ENCODE assay signal across 16 cellular contexts in genomic region chr1:31055953-31056352, GRCh38. TPM values are rescaled to one million over a fixed set of nuclear protein-coding genes. Genes with fewer than 3 reads are reported as not detected.
DNase-seq lines count a peak whose midpoint lies in the region; ATAC-seq and TF ChIP-seq lines count a peak whose summit lies in the region.
"Had no signal": no experiment of that assay in that cellular context is flagged by ENCODE, and none has a peak within 500 bp of the region (broad histone marks: within the 10 kb centered on the region; RNA-seq: fewer than 3 reads in every experiment).

No MANE protein-coding gene starts in this region.

- H3F3A ChIP-seq in SK-N-SH (replicated peaks; ENCODE audit: insufficient read depth) = peaks cover 27% of the 10 kb centered on the region

- H4K20me1 ChIP-seq in SK-N-SH (ENCODE audit: insufficient read depth) = peaks cover 99% of the 10 kb centered on the region

- no peaks in the 10 kb centered on the region for H3K27me3 ChIP-seq in CD4-positive, CD25-positive, alpha-beta regulatory T cell (ENCODE audit: control insufficient read depth, insufficient read depth, low read length)
- H3K27me3 ChIP-seq in CD4-positive, alpha-beta T cell (ENCODE audit: control insufficient read depth, insufficient read depth, low read length) = no peaks in the 10 kb centered on the region
- H3K27me3 ChIP-seq in naive thymus-derived CD4-positive, alpha-beta T cell (ENCODE audit: control insufficient read depth in 2 of 2, insufficient read depth in 2 of 2, low read length in 2 of 2) = no peaks in the 10 kb centered on the region
- H3K27me3 ChIP-seq in SK-N-SH (ENCODE audit: insufficient read depth) = no peaks in the 10 kb centered on the region
- H3K27me3 ChIP-seq in stomach = no peaks in the 10 kb centered on the region
- H3K27me3 ChIP-seq: Peyer's patch had no signal

- H3K36me3 Mint-ChIP-seq in CD4-positive, CD25-positive, alpha-beta regulatory T cell = peaks cover 42% of the 10 kb centered on the region
- peaks cover 56% of the 10 kb centered on the region for H3K36me3 Mint-ChIP-seq in CD4-positive, alpha-beta T cell (ENCODE audit: low read depth)
- peaks cover 48% of the 10 kb centered on the region for H3K36me3 Mint-ChIP-seq in activated naive CD8-positive, alpha-beta T cell treated with anti-CD3 and anti-CD28 coated beads for 36 hours
- peaks cover 5 to 40% (median 29%) of the 10 kb centered on the region in 5 donors for H3K36me3 Mint-ChIP-seq in naive thymus-derived CD4-positive, alpha-beta T cell

- H3K27me3 Mint-ChIP-seq in CD4-positive, CD25-positive, alpha-beta regulatory T cell = no peaks in the 10 kb centered on the region
- no peaks in the 10 kb centered on the region for H3K27me3 Mint-ChIP-seq in CD4-positive, alpha-beta T cell
- no peaks in the 10 kb centered on the region for H3K27me3 Mint-ChIP-seq in activated naive CD8-positive, alpha-beta T cell treated with anti-CD3 and anti-CD28 coated beads for 36 hours
- H3K27me3 Mint-ChIP-seq in naive thymus-derived CD4-positive, alpha-beta T cell = no peaks in the 10 kb centered on the region

- TF ChIP-seq EP300 in SK-N-SH (IDR thresholded peaks at IDR 0.05; ENCODE audit: borderline replicate concordance in 1 of 2, low read depth in 1 of 2, low read length in 1 of 2) = no peak
- no peak for TF ChIP-seq EP300 in stomach (IDR thresholded peaks at IDR 0.05)

- peaks cover 100% of the 10 kb centered on the region for H3K79me2 ChIP-seq in SK-N-SH (ENCODE audit: insufficient read depth)

- no peak for TF ChIP-seq RAD21 in SK-N-SH (IDR thresholded peaks at IDR 0.05; ENCODE audit: low read length)

- intact Hi-C loops in CD4-positive, alpha-beta T cell (cut with DNase I, micrococcal nuclease) = no loop called here
- intact Hi-C loops in naive thymus-derived CD4-positive, alpha-beta T cell (cut with micrococcal nuclease) = no loop called here
- intact Hi-C loops in stomach (cut with DNase I; ENCODE audit: low total_unique reads) = no loop called here

- peaks cover 83% of the 10 kb centered on the region for H3K4me1 ChIP-seq in CD4-positive, CD25-positive, alpha-beta regulatory T cell (ENCODE audit: control insufficient read depth, insufficient read depth, low read length, poor library complexity, severe bottlenecking)
- peaks cover 40 to 48% of the 10 kb centered on the region in 2 donors for H3K4me1 ChIP-seq in naive thymus-derived CD4-positive, alpha-beta T cell (ENCODE audit: control insufficient read depth in 2 of 2, insufficient read depth in 2 of 2, low read length in 2 of 2)
- no peaks in the 10 kb centered on the region; a peak in 1 of 4 replicates for H3K4me1 ChIP-seq in SK-N-SH (ENCODE audit: control insufficient read depth in 1 of 2, insufficient read depth in 2 of 2, low read depth in 1 of 2, low read length in 1 of 2)
- peaks cover 34 to 100% (median 74%) of the 10 kb centered on the region in 4 donors for H3K4me1 ChIP-seq in stomach
- H3K4me1 ChIP-seq: Caco-2 had no signal

- H3K9me2 ChIP-seq in SK-N-SH = no peaks in the 10 kb centered on the region

- CTCF ChIA-PET in CD4-positive, alpha-beta T cell (lab: Charles Lee) = no interaction called here
- CTCF ChIA-PET in naive thymus-derived CD4-positive, alpha-beta T cell (lab: Charles Lee) = interaction anchor here (1.0 kb wide), 1 partner anchor 15 kb away, joined by 3 read pairs; no protein-coding TSS in a partner anchor
- CTCF ChIA-PET in SK-N-SH (lab: Yijun Ruan, JAX) = no interaction called here

- TF ChIP-seq CTCF in CD4-positive, alpha-beta T cell (IDR thresholded peaks at IDR 0.05) = no peak
- TF ChIP-seq CTCF in SK-N-SH (IDR thresholded peaks at IDR 0.05) (no peak), stomach (IDR thresholded peaks at IDR 0.05) (no peak)

- no peaks in the 10 kb centered on the region for H3K9me3 ChIP-seq in CD4-positive, CD25-positive, alpha-beta regulatory T cell (ENCODE audit: control insufficient read depth in 2 of 2, low read length in 2 of 2)
- H3K9me3 ChIP-seq in CD4-positive, alpha-beta T cell (ENCODE audit: control insufficient read depth, low read length) = no peaks in the 10 kb centered on the region
- no peaks in the 10 kb centered on the region for H3K9me3 ChIP-seq in naive thymus-derived CD4-positive, alpha-beta T cell (ENCODE audit: control insufficient read depth in 2 of 3, low read length in 3 of 3)
- no peaks in the 10 kb centered on the region for H3K9me3 ChIP-seq in SK-N-SH
- no peaks in the 10 kb centered on the region for H3K9me3 ChIP-seq in stomach
- H3K9me3 ChIP-seq: Caco-2, Peyer's patch had no signal

- peaks cover 0 to 2% (median 0%) of the 10 kb centered on the region in 7 donors for H3K9me3 Mint-ChIP-seq in CD4-positive, CD25-positive, alpha-beta regulatory T cell
- no peaks in the 10 kb centered on the region for H3K9me3 Mint-ChIP-seq in CD4-positive, alpha-beta T cell
- no peaks in the 10 kb centered on the region for H3K9me3 Mint-ChIP-seq in activated naive CD8-positive, alpha-beta T cell treated with anti-CD3 and anti-CD28 coated beads for 36 hours
- no peaks in the 10 kb centered on the region for H3K9me3 Mint-ChIP-seq in naive thymus-derived CD4-positive, alpha-beta T cell

- H3K4me3 ChIP-seq in CD4-positive, CD25-positive, alpha-beta regulatory T cell (ENCODE audit: low read depth, low read length) = peak overlapping the region; percentile 61
- no peak overlapping the region for H3K4me3 ChIP-seq in naive thymus-derived CD4-positive, alpha-beta T cell (ENCODE audit: low read length)
- H3K4me3 ChIP-seq in SK-N-SH (ENCODE audit: low read depth in 2 of 2, low read length in 1 of 2) (no peak overlapping the region), stomach (peak overlapping the region in 1 of 4 donors; percentile 4)
- H3K4me3 ChIP-seq: K562, Peyer's patch had no signal

- DNase-seq in CD4-positive, CD25-positive, alpha-beta regulatory T cell = no peak
- no peak for DNase-seq in CD4-positive, alpha-beta T cell
- no peak for DNase-seq in activated naive CD8-positive, alpha-beta T cell treated with anti-CD3 and anti-CD28 coated beads for 36 hours
- DNase-seq in naive thymus-derived CD4-positive, alpha-beta T cell = no peak
- DNase-seq in SK-N-SH = no peak
- DNase-seq in stomach = no peak
- DNase-seq: Caco-2; cerebellar nuclear complex; effector CD8-positive, alpha-beta T cell; glutamatergic neuron; NCI-H2081; nucleus accumbens; Peyer's patch; stimulated activated CD4-positive, alpha-beta T cell treated with anti-CD3 and anti-CD28 coated beads, Interleukin-12 subunit alpha, Interleukin-12 subunit beta, amount 100 ng/mL, for 4 hours had no signal

- H3K36me3 ChIP-seq in CD4-positive, CD25-positive, alpha-beta regulatory T cell (ENCODE audit: control insufficient read depth, insufficient read depth, low read length) = peaks cover 30% of the 10 kb centered on the region
- peaks cover 6 to 17% (median 7%) of the 10 kb centered on the region in 3 experiments for H3K36me3 ChIP-seq in naive thymus-derived CD4-positive, alpha-beta T cell (ENCODE audit: control insufficient read depth in 2 of 3, insufficient read depth in 3 of 3, low read length in 3 of 3)
- H3K36me3 ChIP-seq in SK-N-SH (replicated peaks in 1 of 2; ENCODE audit: control insufficient read depth in 1 of 2, insufficient read depth in 2 of 2, low read length in 1 of 2) = peaks cover 23 to 54% of the 10 kb centered on the region in 2 experiments
- peaks cover 27 to 57% (median 45%) of the 10 kb centered on the region in 4 donors for H3K36me3 ChIP-seq in stomach

- peaks cover 21 to 87% (median 52%) of the 10 kb centered on the region in 4 donors for H3K4me1 Mint-ChIP-seq in CD4-positive, CD25-positive, alpha-beta regulatory T cell
- H3K4me1 Mint-ChIP-seq in CD4-positive, alpha-beta T cell (ENCODE audit: low read depth) = peaks cover 60% of the 10 kb centered on the region
- H3K4me1 Mint-ChIP-seq in activated naive CD8-positive, alpha-beta T cell treated with anti-CD3 and anti-CD28 coated beads for 36 hours = peaks cover 49% of the 10 kb centered on the region
- peaks cover 34 to 80% (median 64%) of the 10 kb centered on the region in 7 donors for H3K4me1 Mint-ChIP-seq in naive thymus-derived CD4-positive, alpha-beta T cell

- H3K4me2 ChIP-seq in SK-N-SH = no peak overlapping the region

- peak in 1 of 2 donors; percentile 43 for ATAC-seq in CD4-positive, CD25-positive, alpha-beta regulatory T cell (ENCODE audit: low read depth in 2 of 2)
- ATAC-seq in CD4-positive, alpha-beta T cell (ENCODE audit: poor library complexity) = no peak
- no peak for ATAC-seq in naive thymus-derived CD4-positive, alpha-beta T cell
- no peak for ATAC-seq in GM21360 (IDR thresholded peaks at IDR 0.05; ENCODE audit: unreplicated experiment)
- ATAC-seq: K562 had no signal

- H3K9ac ChIP-seq in SK-N-SH = no peak overlapping the region

- TF ChIP-seq POLR2A in stomach (IDR thresholded peaks at IDR 0.05) = no peak

- no peak overlapping the region for H2AFZ ChIP-seq in SK-N-SH (ENCODE audit: low read depth)

- H3K27ac ChIP-seq in CD4-positive, CD25-positive, alpha-beta regulatory T cell (ENCODE audit: insufficient read depth, low read length, poor library complexity, severe bottlenecking) = peak overlapping the region; percentile 43
- H3K27ac ChIP-seq in CD4-positive, alpha-beta T cell (ENCODE audit: low read depth, low read length) = no peak overlapping the region
- H3K27ac ChIP-seq in naive thymus-derived CD4-positive, alpha-beta T cell (ENCODE audit: low read depth, low read length) = no peak overlapping the region
- H3K27ac ChIP-seq in SK-N-SH (ENCODE audit: low read depth in 2 of 2, low read length in 1 of 2) = peak overlapping the region in 1 of 2 experiments; percentile 63; a peak in 1 of 4 replicates
- H3K27ac ChIP-seq in stomach = peak overlapping the region in 1 of 5 donors; percentile 2
- H3K27ac ChIP-seq: Peyer's patch had no signal

- 93% methylated on average over 1 of the region's 1 CpG for WGBS in SK-N-SH (ENCODE audit: low lambda C conversion rate)
- WGBS in stomach, 5 donors = 80 to 100% (median 97%) methylated on average over 1 of the region's 1 CpG

- POLR2A ChIA-PET in CD4-positive, alpha-beta T cell (lab: Charles Lee) = interaction anchor here (2.5 kb wide), 1 partner anchor 9 kb away, joined by 7 read pairs; the partner anchor contains the start of gene PUM1
- POLR2A ChIA-PET in naive thymus-derived CD4-positive, alpha-beta T cell (lab: Charles Lee) = no interaction called here
- POLR2A ChIA-PET in SK-N-SH (lab: Yijun Ruan, JAX) = no interaction called here

- peak overlapping the region; percentile 21 to 75 (median 62) for H3K4me3 Mint-ChIP-seq in CD4-positive, CD25-positive, alpha-beta regulatory T cell
- peak overlapping the region; percentile 7 for H3K4me3 Mint-ChIP-seq in CD4-positive, alpha-beta T cell
- H3K4me3 Mint-ChIP-seq in activated naive CD8-positive, alpha-beta T cell treated with anti-CD3 and anti-CD28 coated beads for 36 hours = no peak overlapping the region
- H3K4me3 Mint-ChIP-seq in naive thymus-derived CD4-positive, alpha-beta T cell = peak overlapping the region in 9 of 10 donors; percentile 23 to 81 (median 64)

- H3K27ac Mint-ChIP-seq in CD4-positive, CD25-positive, alpha-beta regulatory T cell = peak overlapping the region; percentile 76 to 86 (median 78)
- peak overlapping the region; percentile 52 for H3K27ac Mint-ChIP-seq in CD4-positive, alpha-beta T cell
- peak overlapping the region; percentile 84 for H3K27ac Mint-ChIP-seq in activated naive CD8-positive, alpha-beta T cell treated with anti-CD3 and anti-CD28 coated beads for 36 hours
- peak overlapping the region in 7 of 9 donors; percentile 23 to 84 (median 66) for H3K27ac Mint-ChIP-seq in naive thymus-derived CD4-positive, alpha-beta T cell

RNA-seq across cellular contexts. Expression of gene PUM1, which starts 9.6 kb away (rescaled TPM):
- 283 TPM for total RNA-seq in CD4-positive, CD25-positive, alpha-beta regulatory T cell
- 100 to 1,000 TPM; 108 to 149 (median 132) TPM for polyA plus RNA-seq in CD4-positive, CD25-positive, alpha-beta regulatory T cell
- 100 to 1,000 TPM; 190 to 202 TPM for total RNA-seq in CD4-positive, alpha-beta T cell
- 10 to 100 TPM; 93.4 to 94.6 TPM for total RNA-seq in activated naive CD8-positive, alpha-beta T cell treated with anti-CD3 and anti-CD28 coated beads for 36 hours
- 100 to 1,000 TPM; 114 to 226 (median 174) TPM for total RNA-seq in naive thymus-derived CD4-positive, alpha-beta T cell
- 100 to 1,000 TPM; 123 to 146 TPM for polyA plus RNA-seq in naive thymus-derived CD4-positive, alpha-beta T cell
- 51.0 and 66.7 TPM in 2 replicates for polyA plus RNA-seq in SK-N-SH (2012; rRNA removed)
- 42.6 and 45.2 TPM in 2 replicates for polyA plus RNA-seq in SK-N-SH (2012; cell fraction: cytosol; rRNA removed)
- 119 and 122 TPM in 2 replicates for polyA plus RNA-seq in SK-N-SH (2012; cell fraction: nucleus; rRNA removed)
- total RNA-seq in stomach = 100 to 1,000 TPM in 2 of 5 donors, 10 to 100 TPM in 3; 69.6 to 126 (median 98.2) TPM
- 10 to 100 TPM; 12.9 to 24.1 (median 15.4) TPM for polyA plus RNA-seq in stomach
